Comparison of ENCODE assay signal across 12 cellular contexts in the genomic region with DNA sequence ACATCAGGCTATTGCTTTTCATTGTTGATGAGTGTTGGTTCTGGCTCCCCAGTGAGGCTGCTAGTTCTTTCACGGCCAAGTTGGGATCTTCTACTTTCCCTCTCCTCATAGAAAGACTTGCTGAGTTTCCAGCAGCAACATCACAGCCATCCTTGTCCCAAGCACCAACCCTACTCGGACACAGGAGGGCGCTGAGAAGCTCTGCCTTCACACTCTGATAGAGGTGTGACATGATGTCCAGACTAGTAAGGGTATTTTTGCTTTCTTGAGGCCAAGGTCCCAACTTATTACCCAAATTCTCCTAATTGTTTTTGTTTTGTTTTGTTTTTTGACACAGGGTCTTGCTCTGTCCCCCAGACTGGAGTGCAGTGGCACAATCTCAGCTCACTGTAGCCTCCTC. TPM values are rescaled to one million over a fixed set of nuclear protein-coding genes. Genes with fewer than 3 reads are reported as not detected.
DNase-seq lines count a peak whose midpoint lies in the region; ATAC-seq and TF ChIP-seq lines count a peak whose summit lies in the region.
"Had no signal": no experiment of that assay in that cellular context is flagged by ENCODE, and none has a peak within 500 bp of the region (broad histone marks: within the 10 kb centered on the region; RNA-seq: fewer than 3 reads in every experiment).

No MANE protein-coding gene starts in this region.

- H3K4me3 ChIP-seq in OCI-LY3 (ENCODE audit: low read length) (no peak overlapping the region), fibroblast of mammary gland (ENCODE audit: control insufficient read depth, low read depth, low read length) (no peak overlapping the region), esophagus squamous epithelium (no peak overlapping the region)
- H3K4me3 ChIP-seq: psoas muscle had no signal

- H3K36me3 Mint-ChIP-seq in CD14-positive monocyte (no peaks in the 10 kb centered on the region), T-helper 17 cell (ENCODE audit: low read depth) (no peaks in the 10 kb centered on the region)

- H3K27me3 Mint-ChIP-seq in CD14-positive monocyte (ENCODE audit: low read depth in 3 of 3) = peaks cover 2 to 12% (median 3%) of the 10 kb centered on the region in 3 donors
- H3K27me3 Mint-ChIP-seq in T-helper 17 cell = peaks cover 41% of the 10 kb centered on the region

- no peaks in the 10 kb centered on the region for H4K20me1 ChIP-seq in OCI-LY3 (ENCODE audit: insufficient read depth, low read length)

- 48 to 50% methylated on average over 3 of the region's 3 CpGs for WGBS in esophagus squamous epithelium, 2 donors

- H3K4me3 Mint-ChIP-seq in CD14-positive monocyte = no peak overlapping the region
- H3K4me3 Mint-ChIP-seq in T-helper 17 cell = no peak overlapping the region

- H3K4me2 ChIP-seq in OCI-LY3 (ENCODE audit: low read length) = no peak overlapping the region

- H3K27ac Mint-ChIP-seq in CD14-positive monocyte = no peak overlapping the region
- no peak overlapping the region for H3K27ac Mint-ChIP-seq in T-helper 17 cell

- H2AFZ ChIP-seq in OCI-LY3 (ENCODE audit: low read depth, low read length) = no peak overlapping the region

- DNase-seq in CD14-positive monocyte (ENCODE audit: low spot score) = no peak
- no peak for DNase-seq in GM13976 (ENCODE audit: low spot score)
- peak; percentile 19 for DNase-seq in fibroblast of mammary gland (ENCODE audit: low read depth)
- no peak for DNase-seq in stimulated activated naive CD4-positive, alpha-beta T cell treated with Interleukin-2 at 50 U/mL for 16 hours (lab: John Stamatoyannopoulos, UW)
- DNase-seq in stimulated activated CD4-positive, alpha-beta T cell treated with anti-CD3 and anti-CD28 coated beads, Interleukin-1b, Interleukin-23, amount 100 ng/mL, for 48 hours = no peak
- no peak for DNase-seq in T-helper 17 cell
- no peak for DNase-seq in esophagus squamous epithelium (lab: John Stamatoyannopoulos, UW)
- DNase-seq: aorta, NCI-H146, psoas muscle, T1000 had no signal

- in situ Hi-C loops in GM13976 (cut with MboI; ENCODE audit: low sequenced_read_pairs, unreplicated experiment) = loop anchor here (25.0 kb wide), 1 partner anchor 511 kb away; a partner anchor contains a TSS

- no peaks in the 10 kb centered on the region for H3K79me2 ChIP-seq in OCI-LY3 (ENCODE audit: low read length)

- H3K4me1 Mint-ChIP-seq in CD14-positive monocyte (no peaks in the 10 kb centered on the region), T-helper 17 cell (no peaks in the 10 kb centered on the region)

- H3K9me3 Mint-ChIP-seq in CD14-positive monocyte = no peaks in the 10 kb centered on the region

- H3K27me3 ChIP-seq in OCI-LY3 (ENCODE audit: low read depth, low read length) (peaks cover 9% of the 10 kb centered on the region; the same call in 1 of the 2 replicates), esophagus squamous epithelium (no peaks in the 10 kb centered on the region)

- no peaks in the 10 kb centered on the region for H3K9me3 ChIP-seq in OCI-LY3 (ENCODE audit: insufficient read depth, low read length)
- H3K9me3 ChIP-seq in T-helper 17 cell (ENCODE audit: control insufficient read depth, low read length, poor library complexity, severe bottlenecking) = no peaks in the 10 kb centered on the region
- H3K9me3 ChIP-seq in esophagus squamous epithelium = no peaks in the 10 kb centered on the region
- H3K9me3 ChIP-seq: psoas muscle had no signal

- peak; percentile 34 for TF ChIP-seq CTCF in CD14-positive monocyte (IDR thresholded peaks at IDR 0.05)
- TF ChIP-seq CTCF in GM13976 (IDR thresholded peaks at IDR 0.05; ENCODE audit: borderline replicate concordance, control extremely low read depth, extremely low read depth, insufficient read depth, missing control alignments) = peak; percentile 31
- TF ChIP-seq CTCF in OCI-LY3 (IDR thresholded peaks at IDR 0.05; ENCODE audit: low read depth, low read length) = peak; percentile 63
- peak; percentile 34 for TF ChIP-seq CTCF in fibroblast of mammary gland (conservative IDR thresholded peaks at IDR 0.05; ENCODE audit: control insufficient read depth, insufficient read depth, low read depth, low read length)
- TF ChIP-seq CTCF in esophagus squamous epithelium (IDR thresholded peaks at IDR 0.05) = no peak

- TF ChIP-seq POLR2A in esophagus squamous epithelium (IDR thresholded peaks at IDR 0.05) = no peak

- no peak for ATAC-seq in T-helper 17 cell
- ATAC-seq: psoas muscle had no signal

- H3K36me3 ChIP-seq in OCI-LY3 (replicated peaks; ENCODE audit: low read depth, low read length) (no peaks in the 10 kb centered on the region), esophagus squamous epithelium (no peaks in the 10 kb centered on the region)

- no peaks in the 10 kb centered on the region for H3K4me1 ChIP-seq in OCI-LY3 (ENCODE audit: low read length)
- H3K4me1 ChIP-seq in esophagus squamous epithelium = no peaks in the 10 kb centered on the region
- H3K4me1 ChIP-seq: psoas muscle had no signal

- H3K27ac ChIP-seq in OCI-LY3 (ENCODE audit: low read length) (no peak overlapping the region), esophagus squamous epithelium (no peak overlapping the region)
- H3K27ac ChIP-seq: psoas muscle had no signal

- H3K9ac ChIP-seq in OCI-LY3 (ENCODE audit: low read length) = no peak overlapping the region

- intact Hi-C loops in CD14-positive monocyte (cut with micrococcal nuclease) = no loop called here
- intact Hi-C loops in esophagus squamous epithelium (cut with DNase I) = no loop called here

RNA-seq across cellular contexts. Expression of a gene that starts 3.0 kb away (rescaled TPM):
- not detected for polyA plus RNA-seq in CD14-positive monocyte
- under 1 TPM in 1 of 2 donors, not detected in 1; 0.22 TPM for total RNA-seq in T-helper 17 cell
- under 1 TPM in 1 of 4 donors, not detected in 3; 0.08 TPM for total RNA-seq in esophagus squamous epithelium
- total RNA-seq: psoas muscle had no signal
- polyA plus RNA-seq: aorta, psoas muscle had no signal

Comparison
In these comparisons a context has a peak if more than half of its experiments do, and no peak if none do; other contexts are left out.
1. CTCF ChIP-seq: peak in CD14-positive monocyte (single experiment), GM13976 (single experiment), OCI-LY3 (single experiment) and fibroblast of mammary gland (single experiment); none in esophagus squamous epithelium (0 of 6).